ENCODE assay signal across 9 cellular contexts in genomic region chr1:235952950-235953615, GRCh38.
DNase-seq lines count a peak whose midpoint lies in the region; ATAC-seq lines count a peak whose summit lies in the region.
"Had no signal": no experiment of that assay in that cellular context is flagged by ENCODE, and none has a peak within 500 bp of the region (broad histone marks: within the 10 kb centered on the region; RNA-seq: fewer than 3 reads in every experiment).

No MANE protein-coding gene starts in this region.

- no peaks in the 10 kb centered on the region for H3K9me3 Mint-ChIP-seq in activated naive CD4-positive, alpha-beta T cell treated with anti-CD3 and anti-CD28 coated beads, Interleukin-2, amount 50 U/mL, for 24 hours
- H3K9me3 Mint-ChIP-seq in stimulated activated effector memory CD8-positive, alpha-beta T cell treated with anti-CD3 and anti-CD28 coated beads, Interleukin-12 subunit alpha, Interleukin-12 subunit beta, amount 100 ng/mL, for 72 hours: no peaks in the 10 kb centered on the region

- H3K27me3 Mint-ChIP-seq in activated naive CD4-positive, alpha-beta T cell treated with anti-CD3 and anti-CD28 coated beads, Interleukin-2, amount 50 U/mL, for 24 hours: no peaks in the 10 kb centered on the region

- ATAC-seq in HG03045 (IDR thresholded peaks at IDR 0.05; ENCODE audit: unreplicated experiment) (peak; percentile 54), GM19328 (IDR thresholded peaks at IDR 0.05; ENCODE audit: unreplicated experiment) (no peak)
- ATAC-seq in stimulated activated effector memory CD8-positive, alpha-beta T cell treated with anti-CD3 and anti-CD28 coated beads, Interleukin-12 subunit alpha, Interleukin-12 subunit beta, amount 100 ng/mL, for 72 hours: peak; percentile 98
- ATAC-seq: HCT116 had no signal

- H3K27ac Mint-ChIP-seq in activated naive CD4-positive, alpha-beta T cell treated with anti-CD3 and anti-CD28 coated beads, Interleukin-2, amount 50 U/mL, for 24 hours: peak overlapping the region; percentile 76
- H3K27ac Mint-ChIP-seq in stimulated activated effector memory CD8-positive, alpha-beta T cell treated with anti-CD3 and anti-CD28 coated beads, Interleukin-12 subunit alpha, Interleukin-12 subunit beta, amount 100 ng/mL, for 72 hours: peak overlapping the region; percentile 44

- peaks cover 1% of the 10 kb centered on the region for H3K36me3 Mint-ChIP-seq in activated naive CD4-positive, alpha-beta T cell treated with anti-CD3 and anti-CD28 coated beads, Interleukin-2, amount 50 U/mL, for 24 hours
- H3K36me3 Mint-ChIP-seq in stimulated activated effector memory CD8-positive, alpha-beta T cell treated with anti-CD3 and anti-CD28 coated beads, Interleukin-12 subunit alpha, Interleukin-12 subunit beta, amount 100 ng/mL, for 72 hours: peaks cover 5% of the 10 kb centered on the region

- H3K4me3 Mint-ChIP-seq in activated naive CD4-positive, alpha-beta T cell treated with anti-CD3 and anti-CD28 coated beads, Interleukin-2, amount 50 U/mL, for 24 hours: no peak overlapping the region
- H3K4me3 Mint-ChIP-seq in stimulated activated effector memory CD8-positive, alpha-beta T cell treated with anti-CD3 and anti-CD28 coated beads, Interleukin-12 subunit alpha, Interleukin-12 subunit beta, amount 100 ng/mL, for 72 hours: no peak overlapping the region

- DNase-seq in activated T-cell treated with anti-CD3 and anti-CD28 coated beads for 48 hours (ENCODE audit: low read depth) (peak; percentile 15), activated T-cell treated with anti-CD3 and anti-CD28 coated beads for 4 hours (no peak), NCI-H510A (lab: John Stamatoyannopoulos, UW) (no peak), DMS153 (lab: John Stamatoyannopoulos, UW) (no peak)
- DNase-seq in stimulated activated effector memory CD8-positive, alpha-beta T cell treated with anti-CD3 and anti-CD28 coated beads, Interleukin-12 subunit alpha, Interleukin-12 subunit beta, amount 100 ng/mL, for 72 hours (ENCODE audit: low spot score in 2 of 2): peak in 1 of 2 donors; percentile 63

- H3K4me1 Mint-ChIP-seq in activated naive CD4-positive, alpha-beta T cell treated with anti-CD3 and anti-CD28 coated beads, Interleukin-2, amount 50 U/mL, for 24 hours: peaks cover 37% of the 10 kb centered on the region
- H3K4me1 Mint-ChIP-seq in stimulated activated effector memory CD8-positive, alpha-beta T cell treated with anti-CD3 and anti-CD28 coated beads, Interleukin-12 subunit alpha, Interleukin-12 subunit beta, amount 100 ng/mL, for 72 hours: peaks cover 35% of the 10 kb centered on the region
